Comparison of ENCODE assay signal across 18 cellular contexts in the genomic region with DNA sequence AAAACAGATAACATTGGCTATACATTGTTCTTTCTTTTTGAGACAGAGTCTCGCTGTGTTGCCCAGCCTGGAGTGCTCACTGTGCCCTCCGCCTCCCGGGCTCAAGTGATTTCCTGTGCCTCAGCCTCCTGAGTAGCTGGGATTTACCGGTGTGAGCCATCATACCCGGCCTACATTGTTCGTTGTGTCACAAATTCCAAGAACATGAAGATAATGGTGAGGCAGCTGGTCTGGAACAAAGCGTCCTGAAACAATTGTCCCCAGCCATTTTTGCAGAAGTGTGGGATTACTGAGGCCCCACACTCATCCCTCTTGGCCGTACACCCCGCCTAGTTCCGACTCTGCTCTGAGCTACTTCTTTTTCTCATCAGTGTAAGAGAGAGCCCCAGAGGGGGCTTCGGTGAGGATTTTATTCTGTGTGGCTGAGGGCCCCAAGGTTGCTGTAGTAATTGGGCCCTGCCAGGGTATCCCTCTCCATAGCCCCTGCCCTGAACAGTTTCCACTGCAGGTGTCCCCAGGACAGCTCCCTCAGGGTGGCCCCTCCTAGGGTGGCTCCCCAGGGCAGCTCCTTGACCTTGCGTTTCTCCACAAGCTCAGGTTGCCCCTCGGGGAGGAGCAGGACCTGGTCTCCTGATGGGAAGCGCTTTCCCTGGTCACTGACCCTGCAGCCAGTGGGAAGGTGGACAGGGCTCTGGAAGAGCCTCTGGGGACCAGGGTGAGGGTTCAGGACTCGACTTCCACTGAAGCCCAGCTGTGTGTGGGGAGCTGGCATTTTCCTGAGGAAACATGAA. TPM values are rescaled to one million over a fixed set of nuclear protein-coding genes. Genes with fewer than 3 reads are reported as not detected.
DNase-seq lines count a peak whose midpoint lies in the region; ATAC-seq and TF ChIP-seq lines count a peak whose summit lies in the region.
"Had no signal": no experiment of that assay in that cellular context is flagged by ENCODE, and none has a peak within 500 bp of the region (broad histone marks: within the 10 kb centered on the region; RNA-seq: fewer than 3 reads in every experiment).

No MANE protein-coding gene starts in this region.

- H3K4me1 Mint-ChIP-seq in nephron progenitor cell: peaks cover 33% of the 10 kb centered on the region
- no peaks in the 10 kb centered on the region for H3K4me1 Mint-ChIP-seq in activated CD4-positive, alpha-beta T cell treated with anti-CD3 and anti-CD28 coated beads, Interleukin-2, amount 10 ng/mL, durations not matched to agents 7 days and 5 days
- H3K4me1 Mint-ChIP-seq: activated naive CD8-positive, alpha-beta T cell treated with anti-CD3 and anti-CD28 coated beads, Interleukin-2, amount 50 U/mL, for 24 hours had no signal

- peak; percentile 54 to 82 for ATAC-seq in right cardiac atrium
- peak; percentile 8 to 34 for ATAC-seq in upper lobe of left lung (ENCODE audit: low FRiP score in 2 of 2)
- ATAC-seq in GM19463 (IDR thresholded peaks at IDR 0.05; ENCODE audit: unreplicated experiment): no peak
- ATAC-seq: activated naive CD8-positive, alpha-beta T cell treated with anti-CD3 and anti-CD28 coated beads, Interleukin-2, amount 50 U/mL, for 24 hours; HCT116; stimulated activated naive CD8-positive, alpha-beta T cell treated with anti-CD3 and anti-CD28 coated beads, Interleukin-15, Interleukin-2, amounts not matched to agents 100 U/mL and 50 U/mL, for 24 hours had no signal

- no peaks in the 10 kb centered on the region for H3K36me3 ChIP-seq in upper lobe of left lung

- H3K4me3 ChIP-seq in dorsolateral prefrontal cortex (peak overlapping the region in 4 of 59 donors; percentile 10 to 35 (median 18)), right cardiac atrium (ENCODE audit: low read length) (no peak overlapping the region), upper lobe of left lung (peak overlapping the region in 1 of 4 donors; percentile 13)

- peaks cover 11% of the 10 kb centered on the region for H3K4me1 ChIP-seq in right cardiac atrium (ENCODE audit: control insufficient read depth, insufficient read depth, low read length)
- H3K4me1 ChIP-seq in upper lobe of left lung: peaks cover 15 to 17% (median 16%) of the 10 kb centered on the region in 4 donors

- peak in 2 of 4 donors; percentile 45 to 50 for TF ChIP-seq EP300 in upper lobe of left lung (IDR thresholded peaks at IDR 0.05)

- H3K9me3 ChIP-seq in right cardiac atrium (ENCODE audit: control insufficient read depth, low read length): no peaks in the 10 kb centered on the region
- no peaks in the 10 kb centered on the region for H3K9me3 ChIP-seq in upper lobe of left lung

- TF ChIP-seq CTCF in dorsolateral prefrontal cortex (IDR thresholded peaks at IDR 0.05 in 54 of 56, conservative IDR thresholded peaks at IDR 0.05 in 2 of 56; ENCODE audit: low read depth in 1 of 56, partially characterized antibody in 56 of 56) (no peak), nephron progenitor cell (IDR thresholded peaks at IDR 0.05) (no peak), upper lobe of left lung (IDR thresholded peaks at IDR 0.05) (no peak)

- peaks cover under 1% of the 10 kb centered on the region for H3K36me3 Mint-ChIP-seq in nephron progenitor cell (ENCODE audit: low read depth)
- H3K36me3 Mint-ChIP-seq in activated CD4-positive, alpha-beta T cell treated with anti-CD3 and anti-CD28 coated beads, Interleukin-2, amount 10 ng/mL, durations not matched to agents 7 days and 5 days (ENCODE audit: low read depth): no peaks in the 10 kb centered on the region

- peaks cover 5% of the 10 kb centered on the region for H3K27me3 Mint-ChIP-seq in nephron progenitor cell (ENCODE audit: low read depth, poor library complexity)
- H3K27me3 Mint-ChIP-seq in activated CD4-positive, alpha-beta T cell treated with anti-CD3 and anti-CD28 coated beads, Interleukin-2, amount 10 ng/mL, durations not matched to agents 7 days and 5 days: peaks cover 4% of the 10 kb centered on the region

- POLR2A ChIA-PET in activated CD4-positive, alpha-beta T cell treated with anti-CD3 and anti-CD28 coated beads, Interleukin-2, amount 10 ng/mL, durations not matched to agents 7 days and 5 days (lab: Charles Lee): no interaction called here

- no peak overlapping the region for H3K4me3 Mint-ChIP-seq in nephron progenitor cell
- H3K4me3 Mint-ChIP-seq in activated CD4-positive, alpha-beta T cell treated with anti-CD3 and anti-CD28 coated beads, Interleukin-2, amount 10 ng/mL, durations not matched to agents 7 days and 5 days: no peak overlapping the region
- H3K4me3 Mint-ChIP-seq: activated naive CD8-positive, alpha-beta T cell treated with anti-CD3 and anti-CD28 coated beads, Interleukin-2, amount 50 U/mL, for 24 hours had no signal

- H3K27ac ChIP-seq in dorsolateral prefrontal cortex (peak overlapping the region in 50 of 59 donors; percentile 3 to 72 (median 48)), right cardiac atrium (ENCODE audit: low read length) (peak overlapping the region; percentile 85), upper lobe of left lung (peak overlapping the region; percentile 65 to 80 (median 78))

- H3K27me3 ChIP-seq in dorsolateral prefrontal cortex (peaks cover 0 to 26% (median 8%) of the 10 kb centered on the region in 45 donors), right cardiac atrium (ENCODE audit: control insufficient read depth, insufficient read depth) (no peaks in the 10 kb centered on the region), upper lobe of left lung (peaks cover 0 to 3% (median 1%) of the 10 kb centered on the region in 4 donors)

- DNase-seq in dorsolateral prefrontal cortex (no peak), right cardiac atrium (no peak), nephron progenitor cell (no peak), upper lobe of left lung (no peak), amniotic stem cell (lab: John Stamatoyannopoulos, UW) (no peak)
- DNase-seq in activated CD4-positive, alpha-beta T cell treated with anti-CD3 and anti-CD28 coated beads, Interleukin-2, amount 10 ng/mL, durations not matched to agents 7 days and 5 days: no peak
- no peak for DNase-seq in activated CD4-positive, alpha-beta T cell treated with anti-CD3 and anti-CD28 coated beads, Interleukin-2, amount 50 U/mL, for 4 hours
- DNase-seq: activated CD4-positive, alpha-beta T cell treated with anti-CD3 and anti-CD28 coated beads for 4 hours; activated CD8-positive, alpha-beta memory T cell treated with anti-CD3 and anti-CD28 coated beads, Interleukin-2, amount 50 U/mL, for 4 hours; activated effector memory CD4-positive, alpha-beta T cell treated with Interleukin-2 at 50 U/mL for 16 hours; activated naive CD8-positive, alpha-beta T cell treated with anti-CD3 and anti-CD28 coated beads, Interleukin-2, amount 50 U/mL, for 24 hours; DND-41; effector memory CD4-positive, alpha-beta T cell; NCI-H1092; NCI-H2081 treated with DMSO at 0.1 percent for 48 hours; stimulated activated naive CD8-positive, alpha-beta T cell treated with anti-CD3 and anti-CD28 coated beads, Interleukin-15, Interleukin-2, amounts not matched to agents 100 U/mL and 50 U/mL, for 24 hours had no signal

- peak overlapping the region; percentile 42 for H3K27ac Mint-ChIP-seq in nephron progenitor cell
- no peak overlapping the region for H3K27ac Mint-ChIP-seq in activated CD4-positive, alpha-beta T cell treated with anti-CD3 and anti-CD28 coated beads, Interleukin-2, amount 10 ng/mL, durations not matched to agents 7 days and 5 days
- H3K27ac Mint-ChIP-seq: activated naive CD8-positive, alpha-beta T cell treated with anti-CD3 and anti-CD28 coated beads, Interleukin-2, amount 50 U/mL, for 24 hours had no signal

- CTCF ChIA-PET in activated CD4-positive, alpha-beta T cell treated with anti-CD3 and anti-CD28 coated beads, Interleukin-2, amount 10 ng/mL, durations not matched to agents 7 days and 5 days (lab: Charles Lee): no interaction called here

- H3K9me3 Mint-ChIP-seq in nephron progenitor cell: peaks cover 6% of the 10 kb centered on the region
- H3K9me3 Mint-ChIP-seq in activated CD4-positive, alpha-beta T cell treated with anti-CD3 and anti-CD28 coated beads, Interleukin-2, amount 10 ng/mL, durations not matched to agents 7 days and 5 days: no peaks in the 10 kb centered on the region
- H3K9me3 Mint-ChIP-seq: activated naive CD8-positive, alpha-beta T cell treated with anti-CD3 and anti-CD28 coated beads, Interleukin-2, amount 50 U/mL, for 24 hours had no signal

- intact Hi-C loops in dorsolateral prefrontal cortex (cut with DNase I): no loop called here
- intact Hi-C loops in right cardiac atrium (cut with DNase I): no loop called here

- no peak for TF ChIP-seq POLR2A in upper lobe of left lung (IDR thresholded peaks at IDR 0.05)

- 67% methylated on average over 15 of the region's 15 CpGs for WGBS in right cardiac atrium
- 58 to 71% methylated on average over 11 to 15 of the region's 15 CpGs for WGBS in upper lobe of left lung, 2 donors

RNA-seq across cellular contexts. Expression of gene ARSA, which starts 13.1 kb away (rescaled TPM):
- total RNA-seq in dorsolateral prefrontal cortex (10 to 100 TPM; 32.1 to 72.7 (median 48.0) TPM), right cardiac atrium (10 to 100 TPM; 30.3 to 37.0 (median 32.2) TPM), upper lobe of left lung (10 to 100 TPM; 29.8 to 99.0 (median 59.2) TPM)
- 35.6 TPM for polyA plus RNA-seq in right cardiac atrium
- 10 to 100 TPM; 64.2 to 66.5 TPM for total RNA-seq in activated CD4-positive, alpha-beta T cell treated with anti-CD3 and anti-CD28 coated beads, Interleukin-2, amount 10 ng/mL, durations not matched to agents 7 days and 5 days

RNA-seq across cellular contexts. Expression of gene SHANK3, which starts 31.6 kb away (rescaled TPM):
- total RNA-seq in dorsolateral prefrontal cortex (100 to 1,000 TPM in 90 of 120 experiments, 10 to 100 TPM in 30; 42.8 to 197 (median 115) TPM), right cardiac atrium (10 to 100 TPM; 18.7 to 28.9 (median 27.0) TPM), upper lobe of left lung (100 to 1,000 TPM in 1 of 6 donors, 10 to 100 TPM in 5; 16.6 to 105 (median 51.1) TPM)
- 20.1 TPM for polyA plus RNA-seq in right cardiac atrium
- under 1 TPM; 0.02 to 0.04 TPM for total RNA-seq in activated CD4-positive, alpha-beta T cell treated with anti-CD3 and anti-CD28 coated beads, Interleukin-2, amount 10 ng/mL, durations not matched to agents 7 days and 5 days

RNA-seq across cellular contexts. Expression of gene MAPK8IP2, which starts 40.5 kb away (rescaled TPM):
- total RNA-seq in dorsolateral prefrontal cortex (100 to 1,000 TPM in 119 of 120 experiments, 10 to 100 TPM in 1; 82.8 to 271 (median 217) TPM), right cardiac atrium (under 1 TPM; 0.28 to 0.47 (median 0.38) TPM), upper lobe of left lung (1 to 10 TPM; 1.0 to 5.5 (median 3.4) TPM)
- 0.57 TPM for polyA plus RNA-seq in right cardiac atrium
- total RNA-seq in activated CD4-positive, alpha-beta T cell treated with anti-CD3 and anti-CD28 coated beads, Interleukin-2, amount 10 ng/mL, durations not matched to agents 7 days and 5 days: under 1 TPM; 0.29 to 0.37 TPM

RNA-seq across cellular contexts. Expression of gene CHKB, which starts 58.4 kb away (rescaled TPM):
- total RNA-seq in dorsolateral prefrontal cortex (100 to 1,000 TPM in 1 of 120 experiments, 10 to 100 TPM in 119; 36.7 to 115 (median 63.9) TPM), right cardiac atrium (10 to 100 TPM; 33.9 to 63.4 (median 42.7) TPM), upper lobe of left lung (100 to 1,000 TPM in 2 of 6 donors, 10 to 100 TPM in 4; 42.7 to 294 (median 87.8) TPM)
- 44.5 TPM for polyA plus RNA-seq in right cardiac atrium
- total RNA-seq in activated CD4-positive, alpha-beta T cell treated with anti-CD3 and anti-CD28 coated beads, Interleukin-2, amount 10 ng/mL, durations not matched to agents 7 days and 5 days: 100 to 1,000 TPM; 140 to 142 TPM

Comparison
In these comparisons a context has a peak if more than half of its experiments do, and no peak if none do; other contexts are left out.
1. RNA of gene SHANK3, which starts 31.6 kb away (total RNA-seq): 42.8 to 197 TPM in dorsolateral prefrontal cortex, 16.6 to 105 TPM in upper lobe of left lung and 18.7 to 28.9 TPM in right cardiac atrium; 0.02 to 0.04 TPM in activated CD4-positive, alpha-beta T cell treated with anti-CD3 and anti-CD28 coated beads, Interleukin-2, amount 10 ng/mL, durations not matched to agents 7 days and 5 days; every median in the first group is over 10 times any median in the second.
2. RNA of gene MAPK8IP2, which starts 40.5 kb away (total RNA-seq): 82.8 to 271 TPM in dorsolateral prefrontal cortex; 1.0 to 5.5 TPM in upper lobe of left lung, 0.28 to 0.47 TPM in right cardiac atrium and 0.29 to 0.37 TPM in activated CD4-positive, alpha-beta T cell treated with anti-CD3 and anti-CD28 coated beads, Interleukin-2, amount 10 ng/mL, durations not matched to agents 7 days and 5 days; every median in the first group is over 10 times any median in the second.
3. Peak in every context shown above with its lines, with median percentiles within 50 percentile points of each other: H3K27ac ChIP-seq.